Comparison of ENCODE assay signal across 1 cellular context in the genomic region with DNA sequence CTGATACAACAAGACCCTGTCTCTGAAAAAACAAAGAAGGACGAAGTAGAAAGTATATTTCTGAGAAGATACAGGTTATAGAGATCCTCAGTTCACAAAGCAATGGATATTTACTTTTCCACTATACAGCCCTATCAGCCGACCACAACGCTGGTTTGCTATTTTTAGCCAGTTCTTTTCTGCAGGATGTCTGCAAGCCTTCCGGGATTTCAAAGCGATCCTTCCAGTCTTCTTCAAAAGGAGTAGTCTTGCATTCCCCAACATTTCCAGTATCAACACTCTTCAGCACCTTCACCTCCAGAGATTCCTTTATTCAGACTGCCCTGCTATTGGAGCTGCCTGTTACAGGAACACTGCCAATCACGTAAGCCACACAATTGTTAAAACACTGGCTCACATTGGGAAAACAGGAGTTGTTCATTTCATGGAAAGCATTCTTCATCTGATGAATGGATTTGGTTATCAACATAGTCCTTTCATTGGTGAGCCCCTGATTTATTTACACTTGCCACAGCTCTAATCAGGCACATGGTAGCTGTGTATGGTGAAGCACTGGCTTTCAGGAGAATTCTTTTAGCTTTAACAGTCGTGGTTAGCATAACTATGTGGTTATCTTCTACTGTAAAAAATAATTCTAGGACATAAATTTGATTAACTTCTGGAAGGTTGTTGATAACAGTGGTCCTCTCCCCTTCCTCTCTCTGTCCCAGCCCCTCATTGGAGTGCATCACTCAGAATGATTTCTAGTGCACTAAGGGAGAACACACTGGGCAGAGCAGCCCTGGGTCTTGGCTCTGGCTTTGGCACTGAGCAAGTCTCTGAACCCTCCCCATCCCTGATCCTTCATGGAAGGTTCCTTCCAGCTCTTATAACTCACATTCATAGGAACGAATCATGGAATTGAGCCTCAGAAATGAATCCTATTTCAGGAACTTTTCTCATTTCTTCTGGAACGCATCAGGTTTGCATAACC.
A peak's percentile ranks its signal among the peaks of the same experiment; 100 is the strongest.
TF ChIP-seq lines count a peak whose summit lies in the region.

No MANE protein-coding gene starts in this region.

TF ChIP-seq in HEK293, 187 proteins besides CTCF, POLR2A, EP300 and RAD21 (continued from another document):
- TF ChIP-seq, protein P1, sequence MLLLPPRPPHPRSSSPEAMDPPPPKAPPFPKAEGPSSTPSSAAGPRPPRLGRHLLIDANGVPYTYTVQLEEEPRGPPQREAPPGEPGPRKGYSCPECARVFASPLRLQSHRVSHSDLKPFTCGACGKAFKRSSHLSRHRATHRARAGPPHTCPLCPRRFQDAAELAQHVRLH (tag by site-specific recombination; IDR thresholded peaks at IDR 0.05), result no peak
- TF ChIP-seq ZFP41 (tag by site-specific recombination; IDR thresholded peaks at IDR 0.05; ENCODE audit: borderline replicate concordance) (no peak), ZNF660 (tag by site-specific recombination; IDR thresholded peaks at IDR 0.05) (no peak), ZNF157 (tag by site-specific recombination; IDR thresholded peaks at IDR 0.05) (no peak), ZBTB21 (tag by site-specific recombination; IDR thresholded peaks at IDR 0.05) (no peak), GLI2 (tag by site-specific recombination; IDR thresholded peaks at IDR 0.05; ENCODE audit: borderline replicate concordance, low read depth) (no peak), ZNF791 (tag by site-specific recombination; IDR thresholded peaks at IDR 0.05) (no peak), FEZF1 (tag by site-specific recombination; IDR thresholded peaks at IDR 0.05) (peak; percentile 60)
- TF ChIP-seq, protein P2, sequence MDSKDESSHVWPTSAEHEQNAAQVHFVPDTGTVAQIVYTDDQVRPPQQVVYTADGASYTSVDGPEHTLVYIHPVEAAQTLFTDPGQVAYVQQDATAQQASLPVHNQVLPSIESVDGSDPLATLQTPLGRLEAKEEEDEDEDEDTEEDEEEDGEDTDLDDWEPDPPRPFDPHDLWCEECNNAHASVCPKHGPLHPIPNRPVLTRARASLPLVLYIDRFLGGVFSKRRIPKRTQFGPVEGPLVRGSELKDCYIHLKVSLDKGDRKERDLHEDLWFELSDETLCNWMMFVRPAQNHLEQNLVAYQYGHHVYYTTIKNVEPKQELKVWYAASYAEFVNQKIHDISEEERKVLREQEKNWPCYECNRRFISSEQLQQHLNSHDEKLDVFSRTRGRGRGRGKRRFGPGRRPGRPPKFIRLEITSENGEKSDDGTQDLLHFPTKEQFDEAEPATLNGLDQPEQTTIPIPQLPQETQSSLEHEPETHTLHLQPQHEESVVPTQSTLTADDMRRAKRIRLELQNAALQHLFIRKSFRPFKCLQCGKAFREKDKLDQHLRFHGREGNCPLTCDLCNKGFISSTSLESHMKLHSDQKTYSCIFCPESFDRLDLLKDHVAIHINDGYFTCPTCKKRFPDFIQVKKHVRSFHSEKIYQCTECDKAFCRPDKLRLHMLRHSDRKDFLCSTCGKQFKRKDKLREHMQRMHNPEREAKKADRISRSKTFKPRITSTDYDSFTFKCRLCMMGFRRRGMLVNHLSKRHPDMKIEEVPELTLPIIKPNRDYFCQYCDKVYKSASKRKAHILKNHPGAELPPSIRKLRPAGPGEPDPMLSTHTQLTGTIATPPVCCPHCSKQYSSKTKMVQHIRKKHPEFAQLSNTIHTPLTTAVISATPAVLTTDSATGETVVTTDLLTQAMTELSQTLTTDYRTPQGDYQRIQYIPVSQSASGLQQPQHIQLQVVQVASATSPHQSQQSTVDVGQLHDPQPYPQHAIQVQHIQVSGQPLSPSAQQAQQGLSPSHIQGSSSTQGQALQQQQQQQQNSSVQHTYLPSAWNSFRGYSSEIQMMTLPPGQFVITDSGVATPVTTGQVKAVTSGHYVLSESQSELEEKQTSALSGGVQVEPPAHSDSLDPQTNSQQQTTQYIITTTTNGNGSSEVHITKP (tag by site-specific recombination; IDR thresholded peaks at IDR 0.05), result peak; percentile 30; the same call in 1 of the 2 replicates
TF ChIP-seq in HEK293: peak in this region for 2.
